Comparison of ENCODE assay signal across 25 cellular contexts in genomic region chr3:67580430-67581000, GRCh38.
"Had no signal": no experiment of that assay in that cellular context is flagged by ENCODE, and none has a peak within 500 bp of the region (broad histone marks: within the 10 kb centered on the region; RNA-seq: fewer than 3 reads in every experiment).

No MANE protein-coding gene starts in this region.

- DNase-seq: IMR-90, Kasumi-1, MM.1S, NCI-H1092 treated with DMSO at 0.1 percent for 48 hours, NCI-H1417 treated with DMSO at 0.1 percent for 48 hours, NCI-H146, NCI-H1694 treated with DMSO at 0.1 percent for 48 hours, NCI-H1930, NCI-H2107, NCI-H2171, NCI-H345, NCI-H446 treated with DMSO at 0.1 percent for 48 hours, NCI-H510A treated with DMSO at 0.1 percent for 48 hours, NCI-H526, NCI-H748 treated with DMSO at 0.1 percent for 48 hours, OCI-M1, PC-9, Peyer's patch, SHP77 treated with DMSO at 0.1 percent for 48 hours, SJCRH30, SW 1271, T-cell had no signal

- H3K27me3 ChIP-seq: Peyer's patch, SJCRH30 had no signal

- H3K4me1 ChIP-seq: Peyer's patch, SJCRH30 had no signal

- H3K4me3 ChIP-seq: PC-9, Peyer's patch, SJCRH30 had no signal

- H3K36me3 ChIP-seq: Peyer's patch, SJCRH30 had no signal

- ATAC-seq: Right ventricle myocardium inferior, T-cell had no signal

- H3K27ac ChIP-seq: HL-60, KMS-11, PC-9, Peyer's patch, SJCRH30 had no signal

- H3K9me3 ChIP-seq: Peyer's patch, SJCRH30 had no signal
